8 cellular contexts compared by ENCODE assay signal in the genomic region with DNA sequence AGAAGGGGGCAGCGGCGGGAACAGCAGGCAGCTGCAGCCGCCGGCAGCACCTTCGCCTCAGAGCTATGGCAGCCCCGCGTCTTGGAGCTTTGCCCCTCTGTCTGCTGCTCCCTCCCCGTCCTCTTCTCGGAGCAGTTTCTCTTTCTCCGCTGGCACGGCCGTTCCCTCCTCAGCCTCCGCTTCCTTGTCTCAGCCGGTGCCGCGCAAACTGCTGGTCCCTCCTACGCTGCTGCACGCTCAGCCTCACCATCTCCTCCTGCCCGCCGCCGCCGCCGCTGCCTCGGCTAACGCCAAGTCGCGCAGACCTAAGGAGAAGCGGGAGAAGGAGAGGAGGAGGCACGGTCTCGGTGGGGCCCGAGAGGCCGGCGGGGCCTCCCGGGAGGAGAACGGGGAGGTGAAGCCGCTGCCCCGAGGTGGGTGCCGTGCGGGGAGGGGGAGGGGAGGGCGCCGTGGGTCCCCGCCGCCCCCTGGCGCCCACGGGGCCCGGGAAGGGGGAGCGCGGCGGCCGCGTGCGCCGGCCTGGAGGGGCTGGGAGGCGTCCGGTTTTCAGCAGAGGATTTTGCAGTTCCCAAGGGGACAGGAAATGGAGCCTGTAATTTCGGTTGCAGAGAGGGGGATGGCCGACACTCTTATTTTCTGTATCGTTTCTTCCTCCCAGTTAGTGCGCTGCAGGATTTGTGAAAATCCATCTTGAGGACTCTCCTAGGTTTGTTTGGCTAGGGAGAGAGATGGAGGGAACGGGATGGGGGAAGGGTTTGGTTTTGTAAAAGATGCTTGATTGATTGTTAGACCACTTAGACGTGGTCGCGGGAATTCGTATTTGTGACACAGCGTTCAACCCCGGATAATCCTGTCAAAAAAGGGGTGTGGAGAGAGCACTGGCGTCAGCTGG. TPM values are rescaled to one million over a fixed set of nuclear protein-coding genes. Genes with fewer than 3 reads are reported as not detected.
DNase-seq lines count a peak whose midpoint lies in the region; ATAC-seq, FAIRE-seq and TF ChIP-seq lines count a peak whose summit lies in the region.

No MANE protein-coding gene starts in this region.

- peak in 1 of 2 experiments; percentile 23; a peak in 1 of 5 replicates for TF ChIP-seq RAD21 in A549 (conservative IDR thresholded peaks at IDR 0.05 in 1 of 2, IDR thresholded peaks at IDR 0.05 in 1 of 2)

- no peak for FAIRE-seq in A549 (lab: Jason Lieb, UNC)

- WGBS in A549 (ENCODE audit: missing lambda C conversion rate) = 2% methylated on average over 46 of the region's 67 CpGs
- 0% methylated on average over 61 to 66 of the region's 67 CpGs for WGBS in lung, 2 donors

- DNase-seq in A549 (ENCODE audit: low read depth in 1 of 2, low spot score in 1 of 2) = peak; percentile 34 to 52
- peak; percentile 37 to 80 for DNase-seq in NCI-H524 (lab: John Stamatoyannopoulos, UW)
- DNase-seq in activated CD4-positive, alpha-beta T cell treated with anti-CD3 and anti-CD28 coated beads, Interleukin-2, amount 50 U/mL, for 24 hours (ENCODE audit: low read depth in 1 of 2, low spot score in 1 of 2) = peak; percentile 47 to 50
- DNase-seq in ecto neural progenitor cell (ENCODE audit: low spot score) = peak; percentile 76
- peak; percentile 59 for DNase-seq in lung (ENCODE audit: low spot score)
- peak in 2 of 3 donors; percentile 37 to 60 for DNase-seq in stimulated activated CD4-positive, alpha-beta T cell treated with anti-CD3 and anti-CD28 coated beads, TNF-alpha, amount 100 ng/mL, for 48 hours (ENCODE audit: low read depth in 3 of 3)

- no peaks in the 10 kb centered on the region for H3K27me3 ChIP-seq in lung (ENCODE audit: control insufficient read depth, insufficient read depth)

- H3K36me3 ChIP-seq in lung (ENCODE audit: control insufficient read depth in 2 of 2, insufficient read depth in 2 of 2, low read length in 2 of 2) = no peaks in the 10 kb centered on the region

- peak overlapping the region; percentile 93 for H3K27ac ChIP-seq in A549
- H3K27ac ChIP-seq in lung (ENCODE audit: low read depth in 1 of 2, low read length in 1 of 2) = peak overlapping the region; percentile 87 to 99

- POLR2A ChIA-PET in A549 (lab: Yijun Ruan, JAX) = interaction anchor here (1.0 to 1.2 kb wide), 3 partner anchors 10 to 241 kb away, joined by 3 to 8 read pairs (median 3); no protein-coding TSS in a partner anchor

- H3K9me3 ChIP-seq in A549 = no peaks in the 10 kb centered on the region
- H3K9me3 ChIP-seq in lung (ENCODE audit: control insufficient read depth in 2 of 2, insufficient read depth in 1 of 2, low read length in 1 of 2) = no peaks in the 10 kb centered on the region

- TF ChIP-seq EP300 in A549 (IDR thresholded peaks at IDR 0.05) = no peak

- peak overlapping the region; percentile 88 for H3K4me3 ChIP-seq in A549
- H3K4me3 ChIP-seq in lung = peak overlapping the region; percentile 98

- TF ChIP-seq CTCF in A549 (IDR thresholded peaks at IDR 0.05) (no peak), lung (IDR thresholded peaks at IDR 0.05; ENCODE audit: control extremely low read depth, extremely low read depth) (no peak)

- ATAC-seq in A549 = peak; percentile 74
- peak; percentile 29 for ATAC-seq in GM18867 (IDR thresholded peaks at IDR 0.05; ENCODE audit: unreplicated experiment)
- ATAC-seq in HG03108 (IDR thresholded peaks at IDR 0.05; ENCODE audit: unreplicated experiment) = peak; percentile 9
- peak; percentile 40 for ATAC-seq in lung (ENCODE audit: insufficient read depth, low FRiP score)

- peak overlapping the region; percentile 94 for H3K4me2 ChIP-seq in A549

- CTCF ChIA-PET in A549 (lab: Yijun Ruan, JAX) = interaction anchor here (0.8 to 3.3 kb wide), 10 partner anchors 13 to 63 kb away, joined by 3 to 12 read pairs (median 3); no protein-coding TSS in a partner anchor

- peaks cover 16% of the 10 kb centered on the region; the same call in 2 of the 3 replicates for H3K4me1 ChIP-seq in A549
- peaks cover 2 to 20% of the 10 kb centered on the region in 2 donors for H3K4me1 ChIP-seq in lung (ENCODE audit: control insufficient read depth in 2 of 2, insufficient read depth in 2 of 2, low read length in 2 of 2)

- no peak for TF ChIP-seq POLR2A in A549 (IDR thresholded peaks at IDR 0.05; ENCODE audit: low read length)

TF ChIP-seq in A549, 52 proteins besides CTCF, POLR2A, EP300 and RAD21:
- TF ChIP-seq MYC (IDR thresholded peaks at IDR 0.05; ENCODE audit: borderline replicate concordance, low read length) (peak; percentile 89; the same call in 1 of the 2 replicates), ZNF302 (CRISPR knock-in tag; IDR thresholded peaks at IDR 0.05) (no peak), KDM5A (IDR thresholded peaks at IDR 0.05) (0 out of 2 replicates have a peak, but pooled peaks have one; percentile 11), JUN (IDR thresholded peaks at IDR 0.05) (peak in 1 of 2 experiments; percentile 20; a peak in 2 of 5 replicates), TFCP2L1 (CRISPR knock-in tag; IDR thresholded peaks at IDR 0.05) (peak; percentile 73; the same call in 1 of the 2 replicates), ESRRA (IDR thresholded peaks at IDR 0.05; ENCODE audit: borderline replicate concordance, low read length) (no peak), FOXS1 (CRISPR knock-in tag; IDR thresholded peaks at IDR 0.05) (no peak), MAX (IDR thresholded peaks at IDR 0.05) (peak; percentile 75), ZFP36 (IDR thresholded peaks at IDR 0.05; ENCODE audit: borderline replicate concordance, partially characterized antibody) (no peak)
- TF ChIP-seq, protein P1, sequence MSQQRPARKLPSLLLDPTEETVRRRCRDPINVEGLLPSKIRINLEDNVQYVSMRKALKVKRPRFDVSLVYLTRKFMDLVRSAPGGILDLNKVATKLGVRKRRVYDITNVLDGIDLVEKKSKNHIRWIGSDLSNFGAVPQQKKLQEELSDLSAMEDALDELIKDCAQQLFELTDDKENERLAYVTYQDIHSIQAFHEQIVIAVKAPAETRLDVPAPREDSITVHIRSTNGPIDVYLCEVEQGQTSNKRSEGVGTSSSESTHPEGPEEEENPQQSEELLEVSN (IDR thresholded peaks at IDR 0.05; ENCODE audit: borderline replicate concordance, low read depth) = no peak
- TF ChIP-seq, protein P2, sequence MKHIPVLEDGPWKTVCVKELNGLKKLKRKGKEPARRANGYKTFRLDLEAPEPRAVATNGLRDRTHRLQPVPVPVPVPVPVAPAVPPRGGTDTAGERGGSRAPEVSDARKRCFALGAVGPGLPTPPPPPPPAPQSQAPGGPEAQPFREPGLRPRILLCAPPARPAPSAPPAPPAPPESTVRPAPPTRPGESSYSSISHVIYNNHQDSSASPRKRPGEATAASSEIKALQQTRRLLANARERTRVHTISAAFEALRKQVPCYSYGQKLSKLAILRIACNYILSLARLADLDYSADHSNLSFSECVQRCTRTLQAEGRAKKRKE (CRISPR knock-in tag; IDR thresholded peaks at IDR 0.05; ENCODE audit: low read depth) = no peak

RNA-seq across cellular contexts. Expression of gene RSBN1L, which starts 0.6 kb away (rescaled TPM):
- polyA plus RNA-seq in A549 (2011; rRNA removed) = 10.5 and 13.0 TPM in 2 replicates
- 2.5 and 2.9 TPM in 2 replicates for polyA plus RNA-seq in A549 (2012; cell fraction: cytosol; rRNA removed)
- polyA plus RNA-seq in A549 (2012; cell fraction: nucleus; rRNA removed) = 3.6 and 4.1 TPM in 2 replicates
- polyA plus RNA-seq in A549 (2017; fragmentation: RNase III; extraction: RNeasy Plus Mini Kit Qiagen cat#74134 plus additional on column Dnase treatment) = 9.9 to 11.1 TPM (median 11.1 TPM) in 3 replicates
- 10.8 and 17.3 TPM in 2 replicates for polyA minus RNA-seq in A549 (2011; rRNA and poly(A)+ RNA removed)
- 10 to 100 TPM; 16.8 to 53.2 TPM for total RNA-seq in lung
- 1 to 10 TPM; 7.3 to 9.0 TPM for polyA plus RNA-seq in lung

Comparison
In these comparisons a context has a peak if more than half of its experiments do, and no peak if none do; other contexts are left out.
1. Peak in every context shown above with its lines: DNase-seq, ATAC-seq, H3K4me3 ChIP-seq and H3K27ac ChIP-seq.
2. ATAC-seq: peak in every context shown above with its lines; median percentile 74 in A549; 40 in lung; 29 in GM18867; 9 in HG03108.